1 cellular context compared by ENCODE assay signal in genomic region chr15:67108122-67108871, GRCh38.
TF ChIP-seq lines count a peak whose summit lies in the region.

No MANE protein-coding gene starts in this region.

TF ChIP-seq in SK-N-SH, 30 proteins besides CTCF, POLR2A, EP300 and RAD21 (continued from another document):
- TF ChIP-seq, protein P1, sequence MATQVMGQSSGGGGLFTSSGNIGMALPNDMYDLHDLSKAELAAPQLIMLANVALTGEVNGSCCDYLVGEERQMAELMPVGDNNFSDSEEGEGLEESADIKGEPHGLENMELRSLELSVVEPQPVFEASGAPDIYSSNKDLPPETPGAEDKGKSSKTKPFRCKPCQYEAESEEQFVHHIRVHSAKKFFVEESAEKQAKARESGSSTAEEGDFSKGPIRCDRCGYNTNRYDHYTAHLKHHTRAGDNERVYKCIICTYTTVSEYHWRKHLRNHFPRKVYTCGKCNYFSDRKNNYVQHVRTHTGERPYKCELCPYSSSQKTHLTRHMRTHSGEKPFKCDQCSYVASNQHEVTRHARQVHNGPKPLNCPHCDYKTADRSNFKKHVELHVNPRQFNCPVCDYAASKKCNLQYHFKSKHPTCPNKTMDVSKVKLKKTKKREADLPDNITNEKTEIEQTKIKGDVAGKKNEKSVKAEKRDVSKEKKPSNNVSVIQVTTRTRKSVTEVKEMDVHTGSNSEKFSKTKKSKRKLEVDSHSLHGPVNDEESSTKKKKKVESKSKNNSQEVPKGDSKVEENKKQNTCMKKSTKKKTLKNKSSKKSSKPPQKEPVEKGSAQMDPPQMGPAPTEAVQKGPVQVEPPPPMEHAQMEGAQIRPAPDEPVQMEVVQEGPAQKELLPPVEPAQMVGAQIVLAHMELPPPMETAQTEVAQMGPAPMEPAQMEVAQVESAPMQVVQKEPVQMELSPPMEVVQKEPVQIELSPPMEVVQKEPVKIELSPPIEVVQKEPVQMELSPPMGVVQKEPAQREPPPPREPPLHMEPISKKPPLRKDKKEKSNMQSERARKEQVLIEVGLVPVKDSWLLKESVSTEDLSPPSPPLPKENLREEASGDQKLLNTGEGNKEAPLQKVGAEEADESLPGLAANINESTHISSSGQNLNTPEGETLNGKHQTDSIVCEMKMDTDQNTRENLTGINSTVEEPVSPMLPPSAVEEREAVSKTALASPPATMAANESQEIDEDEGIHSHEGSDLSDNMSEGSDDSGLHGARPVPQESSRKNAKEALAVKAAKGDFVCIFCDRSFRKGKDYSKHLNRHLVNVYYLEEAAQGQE (IDR thresholded peaks at IDR 0.05; ENCODE audit: low read depth, low read length), result no peak
- no peak for TF ChIP-seq SIN3A (IDR thresholded peaks at IDR 0.05; ENCODE audit: borderline replicate concordance, low read depth, low read length)
